8 cellular contexts compared by ENCODE assay signal in genomic region chr15:40471778-40472130, GRCh38. TPM values are rescaled to one million over a fixed set of nuclear protein-coding genes. Genes with fewer than 3 reads are reported as not detected.
DNase-seq lines count a peak whose midpoint lies in the region; ATAC-seq and TF ChIP-seq lines count a peak whose summit lies in the region.

No MANE protein-coding gene starts in this region.

- in situ Hi-C loops in transverse colon (cut with MboI; ENCODE audit: low pct_ligation_motif_present in 1 of 4, low pct_unique_long_range_greater_than_20kb in 1 of 4, low sequenced_read_pairs in 3 of 4) = no loop called here

- no peaks in the 10 kb centered on the region for H4K20me1 ChIP-seq in OCI-LY3 (ENCODE audit: insufficient read depth, low read length)

- H3K27me3 ChIP-seq in OCI-LY3 (ENCODE audit: low read depth, low read length) (no peaks in the 10 kb centered on the region), liver (ENCODE audit: control insufficient read depth in 4 of 4, insufficient read depth in 4 of 4, low read length in 3 of 4) (no peaks in the 10 kb centered on the region), transverse colon (no peaks in the 10 kb centered on the region)

- H3K4me1 ChIP-seq in OCI-LY3 (ENCODE audit: low read length) (peaks cover 13% of the 10 kb centered on the region), liver (ENCODE audit: control insufficient read depth in 4 of 4, insufficient read depth in 4 of 4, low read length in 3 of 4) (peaks cover 3 to 18% (median 11%) of the 10 kb centered on the region in 4 donors), transverse colon (peaks cover 3 to 19% (median 9%) of the 10 kb centered on the region in 4 donors)

- peaks cover 8% of the 10 kb centered on the region; the same call in 1 of the 2 replicates for H3K79me2 ChIP-seq in OCI-LY3 (ENCODE audit: low read length)

- H3K36me3 ChIP-seq in OCI-LY3 (replicated peaks; ENCODE audit: low read depth, low read length) (no peaks in the 10 kb centered on the region), liver (ENCODE audit: control insufficient read depth in 4 of 4, insufficient read depth in 3 of 4, low read depth in 1 of 4, low read length in 3 of 4) (peaks cover 0 to 4% (median 0%) of the 10 kb centered on the region in 4 donors), transverse colon (no peaks in the 10 kb centered on the region)

- ATAC-seq in GM21576 (IDR thresholded peaks at IDR 0.05; ENCODE audit: unreplicated experiment) = peak; percentile 23
- ATAC-seq in central memory CD8-positive, alpha-beta T cell (replicated peaks; ENCODE audit: extremely low read depth, poor library complexity, severe bottlenecking) = no peak
- ATAC-seq in HG03097 (IDR thresholded peaks at IDR 0.05; ENCODE audit: low FRiP score, unreplicated experiment) = no peak

- peaks cover 14% of the 10 kb centered on the region for H3K4me1 Mint-ChIP-seq in central memory CD8-positive, alpha-beta T cell

- TF ChIP-seq POLR2A in transverse colon (IDR thresholded peaks at IDR 0.05) = no peak

- peak overlapping the region; percentile 73 for H3K27ac Mint-ChIP-seq in central memory CD8-positive, alpha-beta T cell (ENCODE audit: low read depth)

- H3K9me3 ChIP-seq in OCI-LY3 (ENCODE audit: insufficient read depth, low read length) (no peaks in the 10 kb centered on the region), liver (ENCODE audit: control insufficient read depth in 4 of 4, low read length in 3 of 4) (no peaks in the 10 kb centered on the region), transverse colon (no peaks in the 10 kb centered on the region)

- peaks cover 5% of the 10 kb centered on the region for H3K36me3 Mint-ChIP-seq in central memory CD8-positive, alpha-beta T cell (ENCODE audit: insufficient read depth)

- no peak for TF ChIP-seq RAD21 in liver (IDR thresholded peaks at IDR 0.05)

- H3K4me2 ChIP-seq in OCI-LY3 (ENCODE audit: low read length) = peak overlapping the region; percentile 81

- intact Hi-C loops in transverse colon (cut with DNase I; ENCODE audit: low total_unique reads) = no loop called here

- WGBS in liver = 26% methylated on average over 18 of the region's 18 CpGs
- WGBS in transverse colon (ENCODE audit: low coverage in 1 of 2), 2 donors = 7% methylated on average over 16 of the region's 18 CpGs; no CpG with 5 or more reads in 1 of the 2 donors

- H3K9ac ChIP-seq in OCI-LY3 (ENCODE audit: low read length) (peak overlapping the region; percentile 86), liver (ENCODE audit: low read depth in 1 of 2, low read length in 2 of 2) (peak overlapping the region in 1 of 2 donors; percentile 63)

- DNase-seq in CD1c-positive myeloid dendritic cell (ENCODE audit: extremely low spot score) (peak; percentile 42), transverse colon (peak; percentile 23), cerebellar nuclear complex (lab: John Stamatoyannopoulos, UW) (no peak)
- DNase-seq in central memory CD8-positive, alpha-beta T cell (ENCODE audit: low spot score in 2 of 2) = no peak

- peak overlapping the region; percentile 22; the same call in 1 of the 2 replicates for H2AFZ ChIP-seq in OCI-LY3 (ENCODE audit: low read depth, low read length)

- H3K27me3 Mint-ChIP-seq in central memory CD8-positive, alpha-beta T cell = no peaks in the 10 kb centered on the region

- TF ChIP-seq CTCF in OCI-LY3 (IDR thresholded peaks at IDR 0.05; ENCODE audit: low read depth, low read length) = no peak
- no peak for TF ChIP-seq CTCF in liver (IDR thresholded peaks at IDR 0.05; ENCODE audit: low read depth, low read length, missing input control)
- TF ChIP-seq CTCF in transverse colon (IDR thresholded peaks at IDR 0.05) = no peak

- peak overlapping the region; percentile 84 for H3K4me3 Mint-ChIP-seq in central memory CD8-positive, alpha-beta T cell

- no peaks in the 10 kb centered on the region for H3K9me3 Mint-ChIP-seq in central memory CD8-positive, alpha-beta T cell

- TF ChIP-seq EP300 in transverse colon (IDR thresholded peaks at IDR 0.05; ENCODE audit: low read depth) = no peak

- H3K27ac ChIP-seq in OCI-LY3 (ENCODE audit: low read length) (no peak overlapping the region), liver (ENCODE audit: low read depth in 1 of 2, low read length in 2 of 2) (peak overlapping the region; percentile 25 to 38), transverse colon (peak overlapping the region; percentile 88 to 92 (median 90))

- H3K4me3 ChIP-seq in OCI-LY3 (ENCODE audit: low read length) (peak overlapping the region; percentile 93), liver (ENCODE audit: low read depth in 1 of 3, low read length in 3 of 3) (peak overlapping the region; percentile 72 to 85 (median 75)), transverse colon (peak overlapping the region; percentile 70 to 92 (median 80))

TF ChIP-seq in liver, 16 proteins besides CTCF, POLR2A, EP300 and RAD21:
- TF ChIP-seq SP1 (IDR thresholded peaks at IDR 0.05) (no peak), RXRA (IDR thresholded peaks at IDR 0.05) (no peak), HNF4A (conservative IDR thresholded peaks at IDR 0.05) (no peak), EGR1 (IDR thresholded peaks at IDR 0.05; ENCODE audit: low read depth in 2 of 2) (no peak), REST (IDR thresholded peaks at IDR 0.05) (no peak), JUND (IDR thresholded peaks at IDR 0.05) (no peak), NR2F2 (IDR thresholded peaks at IDR 0.05) (no peak), FOXA2 (IDR thresholded peaks at IDR 0.05) (no peak)

RNA-seq across cellular contexts. Expression of gene CHST14, which starts 1.0 kb away (rescaled TPM):
- total RNA-seq in liver (1 to 10 TPM; 2.9 to 3.3 TPM), transverse colon (1 to 10 TPM in 3 of 4 donors, not detected in 1; 2.9 to 8.8 (median 4.1) TPM)
- 1 to 10 TPM; 2.3 to 5.3 TPM for polyA plus RNA-seq in liver

RNA-seq across cellular contexts. Expression of gene BAHD1, which starts 31.0 kb away (rescaled TPM):
- total RNA-seq in liver (1 to 10 TPM; 6.3 to 7.0 TPM), transverse colon (10 to 100 TPM in 3 of 4 donors, 1 to 10 TPM in 1; 9.0 to 35.5 (median 26.4) TPM)
- 1 to 10 TPM; 1.8 to 8.7 TPM for polyA plus RNA-seq in liver

Comparison
In these comparisons a context has a peak if more than half of its experiments do, and no peak if none do; other contexts are left out.
1. DNase-seq: peak in CD1c-positive myeloid dendritic cell (single experiment) and transverse colon (single experiment); none in central memory CD8-positive, alpha-beta T cell (0 of 2) and cerebellar nuclear complex (0 of 2).
2. Peak in every context shown above with its lines, with median percentiles within 50 percentile points of each other: H3K4me3 ChIP-seq.